ENCODE assay signal across 8 cellular contexts in genomic region chr11:66868726-66869291, GRCh38. TPM values are rescaled to one million over a fixed set of nuclear protein-coding genes. Genes with fewer than 3 reads are reported as not detected.
DNase-seq lines count a peak whose midpoint lies in the region; ATAC-seq and TF ChIP-seq lines count a peak whose summit lies in the region.

No MANE protein-coding gene starts in this region.

- H3K4me3 ChIP-seq in Peyer's patch (no peak overlapping the region), right lobe of liver (no peak overlapping the region)

- peak; percentile 86 to 93 (median 90) for DNase-seq in Peyer's patch
- peak; percentile 93 for DNase-seq in activated effector memory CD4-positive, alpha-beta T cell treated with anti-CD3 and anti-CD28 coated beads, Interleukin-2, amount 50 U/mL, for 16 hours
- peak in 2 of 3 donors; percentile 52 to 60 for DNase-seq in right lobe of liver
- peak; percentile 54 to 71 (median 64) for DNase-seq in stimulated activated naive CD4-positive, alpha-beta T cell (lab: John Stamatoyannopoulos, UW)
- DNase-seq in NCI-H1092 treated with DMSO at 0.1 percent for 48 hours (lab: John Stamatoyannopoulos, UW): no peak
- no peak for DNase-seq in DMS153 treated with DMSO at 0.1 percent for 48 hours (lab: John Stamatoyannopoulos, UW; ENCODE audit: unreplicated experiment)

- no peak for TF ChIP-seq POLR2A in GM18505 (IDR thresholded peaks at IDR 0.05; ENCODE audit: borderline replicate concordance, extremely low read depth, insufficient read depth, insufficient read length)
- peak in 1 of 2 donors; percentile 15 for TF ChIP-seq POLR2A in Peyer's patch (IDR thresholded peaks at IDR 0.05)
- TF ChIP-seq POLR2A in right lobe of liver (IDR thresholded peaks at IDR 0.05): no peak

- H3K9me3 ChIP-seq in Peyer's patch (no peaks in the 10 kb centered on the region), right lobe of liver (no peaks in the 10 kb centered on the region)

- WGBS in right lobe of liver (ENCODE audit: insufficient coverage, low coverage, low lambda C conversion rate, missing lambda C conversion rate): 24% methylated on average over 2 of the region's 23 CpGs

- peaks cover 0 to 22% (median 0%) of the 10 kb centered on the region in 3 donors for H3K36me3 ChIP-seq in Peyer's patch
- peaks cover 0 to 80% (median 33%) of the 10 kb centered on the region in 4 donors for H3K36me3 ChIP-seq in right lobe of liver

- intact Hi-C loops in right lobe of liver (cut with DNase I): no loop called here

- H3K4me1 ChIP-seq in Peyer's patch (peaks cover 0 to 5% (median 4%) of the 10 kb centered on the region in 4 donors), right lobe of liver (no peaks in the 10 kb centered on the region)

- H3K27ac ChIP-seq in Peyer's patch (no peak overlapping the region), right lobe of liver (no peak overlapping the region)

- peak; percentile 76 for ATAC-seq in GM18505 (IDR thresholded peaks at IDR 0.05; ENCODE audit: unreplicated experiment)
- peak; percentile 73 for ATAC-seq in HG02852 (IDR thresholded peaks at IDR 0.05; ENCODE audit: unreplicated experiment)
- ATAC-seq in right lobe of liver: peak; percentile 4 to 49 (median 32)

- TF ChIP-seq CTCF in Peyer's patch (IDR thresholded peaks at IDR 0.05): peak; percentile 51 to 70 (median 67)
- TF ChIP-seq CTCF in right lobe of liver (IDR thresholded peaks at IDR 0.05): peak in 3 of 4 donors; percentile 21 to 26 (median 23)

- H3K27me3 ChIP-seq in Peyer's patch (no peaks in the 10 kb centered on the region), right lobe of liver (no peaks in the 10 kb centered on the region)

RNA-seq across cellular contexts. Expression of gene LRFN4, which starts 11.9 kb away (rescaled TPM):
- 1 to 10 TPM; 2.5 to 9.0 (median 4.3) TPM for total RNA-seq in Peyer's patch
- total RNA-seq in right lobe of liver: 1 to 10 TPM in 3 of 6 experiments, under 1 TPM in 3; 0.48 to 4.7 (median 1.1) TPM

RNA-seq across cellular contexts. Expression of gene RCE1, which starts 25.6 kb away (rescaled TPM):
- total RNA-seq in Peyer's patch (10 to 100 TPM in 3 of 4 donors, 1 to 10 TPM in 1; 6.6 to 57.7 (median 38.0) TPM), right lobe of liver (1 to 10 TPM; 3.1 to 7.7 (median 4.5) TPM)

Comparison
In these comparisons a context has a peak if more than half of its experiments do, and no peak if none do; other contexts are left out.
1. DNase-seq: peak in Peyer's patch (3 of 3), activated effector memory CD4-positive, alpha-beta T cell treated with anti-CD3 and anti-CD28 coated beads, Interleukin-2, amount 50 U/mL, for 16 hours (single experiment), right lobe of liver (2 of 3) and stimulated activated naive CD4-positive, alpha-beta T cell (6 of 6); none in NCI-H1092 treated with DMSO at 0.1 percent for 48 hours (single experiment) and DMS153 treated with DMSO at 0.1 percent for 48 hours (single experiment).
2. Peak in every context shown above with its lines, with median percentiles within 50 percentile points of each other: ATAC-seq.